In the genomic region with DNA sequence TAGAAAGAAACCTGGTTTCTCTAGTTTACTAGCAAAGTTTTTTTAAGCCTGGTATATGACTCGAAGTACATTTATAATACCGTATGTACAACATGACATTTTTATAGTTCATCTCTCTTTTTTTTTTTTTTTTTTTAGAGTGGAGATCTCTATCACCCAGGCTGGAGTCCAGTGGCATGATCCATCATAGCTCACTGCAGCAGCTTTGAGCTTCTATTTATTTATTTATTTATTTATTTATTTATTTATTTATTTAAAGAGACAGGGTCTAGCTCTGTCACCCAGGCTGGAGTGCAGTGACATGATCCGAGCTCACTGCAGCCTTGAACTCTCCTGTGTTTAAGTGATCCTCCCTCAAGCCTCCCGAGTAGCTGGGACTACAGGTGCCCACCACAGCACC, we compare ENCODE assay signal across 8 cellular contexts.
"Had no signal": no experiment of that assay in that cellular context is flagged by ENCODE, and none has a peak within 500 bp of the region (broad histone marks: within the 10 kb centered on the region; RNA-seq: fewer than 3 reads in every experiment).

No MANE protein-coding gene starts in this region.

- H3K27ac Mint-ChIP-seq: GM23338, H9 had no signal

- FAIRE-seq: H1, HTR-8/SVneo had no signal

- H3K4me2 ChIP-seq: GM23338, KMS-11 had no signal

- H3K27ac ChIP-seq: KMS-11 had no signal

- H3K9me3 Mint-ChIP-seq: GM23338, H9 had no signal

- DNase-seq: H9, HCEC 1CT, IMR-90, Karpas-422 had no signal

- H3K4me3 Mint-ChIP-seq: GM23338, H9 had no signal

- H3K4me1 Mint-ChIP-seq: GM23338, H9 had no signal

- H3K4me3 ChIP-seq: GM23338 had no signal

- ATAC-seq: GM23338 had no signal
